Comparison of ENCODE assay signal across 8 cellular contexts in genomic region chr1:154607748-154608521, GRCh38. TPM values are rescaled to one million over a fixed set of nuclear protein-coding genes. Genes with fewer than 3 reads are reported as not detected.
A peak's percentile ranks its signal among the peaks of the same experiment; 100 is the strongest.
DNase-seq lines count a peak whose midpoint lies in the region; ATAC-seq and TF ChIP-seq lines count a peak whose summit lies in the region.

A gene with protein sequence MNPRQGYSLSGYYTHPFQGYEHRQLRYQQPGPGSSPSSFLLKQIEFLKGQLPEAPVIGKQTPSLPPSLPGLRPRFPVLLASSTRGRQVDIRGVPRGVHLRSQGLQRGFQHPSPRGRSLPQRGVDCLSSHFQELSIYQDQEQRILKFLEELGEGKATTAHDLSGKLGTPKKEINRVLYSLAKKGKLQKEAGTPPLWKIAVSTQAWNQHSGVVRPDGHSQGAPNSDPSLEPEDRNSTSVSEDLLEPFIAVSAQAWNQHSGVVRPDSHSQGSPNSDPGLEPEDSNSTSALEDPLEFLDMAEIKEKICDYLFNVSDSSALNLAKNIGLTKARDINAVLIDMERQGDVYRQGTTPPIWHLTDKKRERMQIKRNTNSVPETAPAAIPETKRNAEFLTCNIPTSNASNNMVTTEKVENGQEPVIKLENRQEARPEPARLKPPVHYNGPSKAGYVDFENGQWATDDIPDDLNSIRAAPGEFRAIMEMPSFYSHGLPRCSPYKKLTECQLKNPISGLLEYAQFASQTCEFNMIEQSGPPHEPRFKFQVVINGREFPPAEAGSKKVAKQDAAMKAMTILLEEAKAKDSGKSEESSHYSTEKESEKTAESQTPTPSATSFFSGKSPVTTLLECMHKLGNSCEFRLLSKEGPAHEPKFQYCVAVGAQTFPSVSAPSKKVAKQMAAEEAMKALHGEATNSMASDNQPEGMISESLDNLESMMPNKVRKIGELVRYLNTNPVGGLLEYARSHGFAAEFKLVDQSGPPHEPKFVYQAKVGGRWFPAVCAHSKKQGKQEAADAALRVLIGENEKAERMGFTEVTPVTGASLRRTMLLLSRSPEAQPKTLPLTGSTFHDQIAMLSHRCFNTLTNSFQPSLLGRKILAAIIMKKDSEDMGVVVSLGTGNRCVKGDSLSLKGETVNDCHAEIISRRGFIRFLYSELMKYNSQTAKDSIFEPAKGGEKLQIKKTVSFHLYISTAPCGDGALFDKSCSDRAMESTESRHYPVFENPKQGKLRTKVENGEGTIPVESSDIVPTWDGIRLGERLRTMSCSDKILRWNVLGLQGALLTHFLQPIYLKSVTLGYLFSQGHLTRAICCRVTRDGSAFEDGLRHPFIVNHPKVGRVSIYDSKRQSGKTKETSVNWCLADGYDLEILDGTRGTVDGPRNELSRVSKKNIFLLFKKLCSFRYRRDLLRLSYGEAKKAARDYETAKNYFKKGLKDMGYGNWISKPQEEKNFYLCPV (minus strand): TSS chr1:154608186. CDS start chr1:154608006, 180 bp downstream.

- H3K36me3 ChIP-seq in DOHH2 (ENCODE audit: control insufficient read depth, low read length) = peaks cover 36% of the 10 kb centered on the region
- H3K36me3 ChIP-seq in GM23338 (ENCODE audit: insufficient read depth) = no peaks in the 10 kb centered on the region
- peaks cover 22% of the 10 kb centered on the region for H3K36me3 ChIP-seq in SJSA1
- H3K36me3 ChIP-seq in neutrophil = peaks cover 31% of the 10 kb centered on the region

- no peaks in the 10 kb centered on the region for H3K9me3 ChIP-seq in DOHH2 (ENCODE audit: control insufficient read depth, insufficient read depth, low read length)
- H3K9me3 ChIP-seq in SJSA1 (replicated peaks) = no peaks in the 10 kb centered on the region
- no peaks in the 10 kb centered on the region for H3K9me3 ChIP-seq in neutrophil

- H3K27ac Mint-ChIP-seq in GM23338 = peak within 1 kb of the TSS; percentile 97

- TF ChIP-seq CTCF in DOHH2 (IDR thresholded peaks at IDR 0.05; ENCODE audit: low read depth, low read length, poor library complexity, severe bottlenecking) (peak; percentile 18), GM23338 (conservative IDR thresholded peaks at IDR 0.05; ENCODE audit: low read depth in 2 of 2) (no peak), LNCaP clone FGC (IDR thresholded peaks at IDR 0.05; ENCODE audit: control insufficient read depth, extremely low read depth, insufficient read depth) (no peak), neutrophil (IDR thresholded peaks at IDR 0.05) (no peak), subcutaneous adipose tissue (IDR thresholded peaks at IDR 0.05; ENCODE audit: low read depth) (no peak)

- no peaks in the 10 kb centered on the region for H3K9me2 ChIP-seq in DOHH2 (replicated peaks; ENCODE audit: control insufficient read depth, low read length)
- H3K9me2 ChIP-seq in GM23338 (ENCODE audit: insufficient read depth) = no peaks in the 10 kb centered on the region

- H3K4me3 Mint-ChIP-seq in GM23338 = peak within 1 kb of the TSS; percentile 91

- H2AFZ ChIP-seq in GM23338 = no peak within 1 kb of the TSS

- H3K79me2 ChIP-seq in DOHH2 (ENCODE audit: control insufficient read depth, low read length) (peaks cover 97% of the 10 kb centered on the region), GM23338 (replicated peaks; ENCODE audit: insufficient read depth) (peaks cover 76% of the 10 kb centered on the region)

- peak; percentile 29 for ATAC-seq in GM23338

- H3F3A ChIP-seq in DOHH2 (ENCODE audit: control insufficient read depth, insufficient read depth) (peaks cover 32% of the 10 kb centered on the region), GM23338 (replicated peaks; ENCODE audit: low read depth) (peaks cover 12% of the 10 kb centered on the region; the same call in 1 of the 2 replicates)

- peaks cover 15% of the 10 kb centered on the region for H3K27me3 Mint-ChIP-seq in GM23338 (ENCODE audit: insufficient read depth, low read depth, poor library complexity)

- H3K4me1 ChIP-seq in DOHH2 (ENCODE audit: control insufficient read depth, low read length) (peaks cover 77% of the 10 kb centered on the region), GM23338 (ENCODE audit: insufficient read depth) (peaks cover 45% of the 10 kb centered on the region), SJSA1 (replicated peaks) (peaks cover 24% of the 10 kb centered on the region), neutrophil (ENCODE audit: control insufficient read depth in 1 of 2, insufficient read depth in 1 of 2, low read depth in 1 of 2, low read length in 1 of 2) (peaks cover 79 to 85% of the 10 kb centered on the region in 2 experiments)

- H3K27me3 ChIP-seq in DOHH2 (ENCODE audit: control insufficient read depth, low read length) (no peaks in the 10 kb centered on the region), GM23338 (ENCODE audit: insufficient read depth) (no peaks in the 10 kb centered on the region), SJSA1 (replicated peaks) (no peaks in the 10 kb centered on the region), neutrophil (no peaks in the 10 kb centered on the region)

- H4K20me1 ChIP-seq in DOHH2 (ENCODE audit: control insufficient read depth, insufficient read depth, low read depth, low read length) = peaks cover 11% of the 10 kb centered on the region
- H4K20me1 ChIP-seq in GM23338 (replicated peaks; ENCODE audit: insufficient read depth) = peaks cover 20% of the 10 kb centered on the region

- no peaks in the 10 kb centered on the region; the same call in 2 of the 3 replicates for H3K9me3 Mint-ChIP-seq in GM23338

- peak within 1 kb of the TSS; percentile 90 for H3K4me3 ChIP-seq in DOHH2 (ENCODE audit: low read length)
- peak within 1 kb of the TSS; percentile 83 for H3K4me3 ChIP-seq in GM23338
- H3K4me3 ChIP-seq in LNCaP clone FGC (ENCODE audit: low read depth, low read length) = peak within 1 kb of the TSS; percentile 72
- peak within 1 kb of the TSS; percentile 91 for H3K4me3 ChIP-seq in SJSA1
- peak within 1 kb of the TSS; percentile 60 to 87 for H3K4me3 ChIP-seq in neutrophil (ENCODE audit: low read depth in 1 of 2, low read length in 1 of 2)

- H3K27ac ChIP-seq in DOHH2 (ENCODE audit: low read depth, low read length) (peak within 1 kb of the TSS; percentile 85), GM23338 (ENCODE audit: low read depth) (peak within 1 kb of the TSS; percentile 97), SJSA1 (peak within 1 kb of the TSS; percentile 97), neutrophil (peak within 1 kb of the TSS; percentile 99)

- DNase-seq in GM23338 (ENCODE audit: low spot score) (peak; percentile 90), LNCaP clone FGC (ENCODE audit: low read depth) (peak; percentile 94), SJSA1 (ENCODE audit: low read depth in 1 of 2, low spot score in 2 of 2) (peak; percentile 92 to 93), foreskin melanocyte (peak; percentile 89)
- peak; percentile 86 for DNase-seq in activated gamma-delta T cell treated with anti-CD3 and anti-CD28 coated beads, Interleukin-2, amount 50 U/mL, for 16 hours (ENCODE audit: low read depth)

- H3K4me1 Mint-ChIP-seq in GM23338 = peaks cover 69% of the 10 kb centered on the region

- H3K36me3 Mint-ChIP-seq in GM23338 (ENCODE audit: low read depth) = peaks cover 20% of the 10 kb centered on the region

- H3K4me2 ChIP-seq in DOHH2 (ENCODE audit: low read length) (peak within 1 kb of the TSS; percentile 80), GM23338 (peak within 1 kb of the TSS; percentile 86)

TF ChIP-seq in GM23338, 12 proteins besides CTCF, POLR2A, EP300 and RAD21:
- TF ChIP-seq POLR2AphosphoS5 (IDR thresholded peaks at IDR 0.05; ENCODE audit: low read depth) (peak; percentile 19; the same call in 1 of the 2 replicates), ZNF331 (CRISPR knock-in tag; IDR thresholded peaks at IDR 0.05; ENCODE audit: low read depth) (no peak)

RNA-seq across cellular contexts. Expression of the gene that starts here (rescaled TPM):
- total RNA-seq in GM23338 (2014; rRNA removed; shearing (Covaris generic)) = 188 TPM in 2 replicates
- 80.0 and 96.4 TPM in 2 replicates for polyA plus RNA-seq in GM23338 (2016; fragmentation: Nextera tagmentation; extraction: Ambion mirVana)
- total RNA-seq in SJSA1 (2014; rRNA removed; shearing (Covaris generic)) = 54.4 and 82.6 TPM in 2 replicates
- total RNA-seq in subcutaneous adipose tissue = 100 to 1,000 TPM in 1 of 4 donors, 10 to 100 TPM in 3; 66.5 to 104 (median 78.6) TPM

Comparison
In these comparisons a context has a peak if more than half of its experiments do, and no peak if none do; other contexts are left out.
1. Peak in every context shown above with its lines: DNase-seq, ATAC-seq, H3K4me3 ChIP-seq and H3K27ac ChIP-seq.